1 cellular context compared by ENCODE assay signal in the genomic region with DNA sequence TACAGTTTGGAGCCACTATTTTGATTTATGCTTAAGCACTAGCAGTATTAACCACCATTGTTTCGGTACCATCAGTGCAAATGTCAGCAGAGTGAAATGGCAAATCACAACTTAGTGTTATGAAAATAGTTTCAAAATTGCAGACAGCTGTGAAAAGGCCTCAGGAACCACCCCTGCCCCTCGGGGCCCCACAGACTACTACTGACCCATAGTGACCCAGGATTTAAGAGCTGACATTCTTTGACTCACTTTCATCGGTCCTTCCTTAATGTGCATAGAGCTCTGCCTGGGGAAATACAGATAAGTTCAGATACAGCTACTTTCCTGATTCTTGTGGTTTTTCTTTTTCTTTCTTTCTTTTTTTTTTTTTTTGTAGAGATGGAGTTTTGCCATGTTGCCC.
TF ChIP-seq lines count a peak whose summit lies in the region.

No MANE protein-coding gene starts in this region.

TF ChIP-seq in K562, 482 proteins besides CTCF, POLR2A, EP300 and RAD21 (continued from another document and continues in another):
- no peak for TF ChIP-seq MITF (IDR thresholded peaks at IDR 0.05)
- TF ChIP-seq, protein P1, sequence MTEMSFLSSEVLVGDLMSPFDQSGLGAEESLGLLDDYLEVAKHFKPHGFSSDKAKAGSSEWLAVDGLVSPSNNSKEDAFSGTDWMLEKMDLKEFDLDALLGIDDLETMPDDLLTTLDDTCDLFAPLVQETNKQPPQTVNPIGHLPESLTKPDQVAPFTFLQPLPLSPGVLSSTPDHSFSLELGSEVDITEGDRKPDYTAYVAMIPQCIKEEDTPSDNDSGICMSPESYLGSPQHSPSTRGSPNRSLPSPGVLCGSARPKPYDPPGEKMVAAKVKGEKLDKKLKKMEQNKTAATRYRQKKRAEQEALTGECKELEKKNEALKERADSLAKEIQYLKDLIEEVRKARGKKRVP (CRISPR knock-in tag; IDR thresholded peaks at IDR 0.05) = no peak
- peak; percentile 40; the same call in 1 of the 2 replicates for TF ChIP-seq ARID1B (IDR thresholded peaks at IDR 0.05)
- no peak for TF ChIP-seq ZNF311 (CRISPR knock-in tag; IDR thresholded peaks at IDR 0.05)
- TF ChIP-seq RFX5 (IDR thresholded peaks at IDR 0.05; ENCODE audit: low read depth, low read length) = no peak
- TF ChIP-seq NFXL1 (CRISPR knock-in tag; IDR thresholded peaks at IDR 0.05) = no peak
- TF ChIP-seq, protein P2, sequence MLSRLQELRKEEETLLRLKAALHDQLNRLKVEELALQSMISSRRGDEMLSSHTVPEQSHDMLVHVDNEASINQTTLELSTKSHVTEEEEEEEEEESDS (CRISPR knock-in tag; IDR thresholded peaks at IDR 0.05) = no peak
- TF ChIP-seq MXI1 (IDR thresholded peaks at IDR 0.05; ENCODE audit: low read depth, low read length) = no peak
- peak; percentile 39; the same call in 1 of the 2 replicates for TF ChIP-seq SMARCA4 (IDR thresholded peaks at IDR 0.05)
- TF ChIP-seq, protein P3, sequence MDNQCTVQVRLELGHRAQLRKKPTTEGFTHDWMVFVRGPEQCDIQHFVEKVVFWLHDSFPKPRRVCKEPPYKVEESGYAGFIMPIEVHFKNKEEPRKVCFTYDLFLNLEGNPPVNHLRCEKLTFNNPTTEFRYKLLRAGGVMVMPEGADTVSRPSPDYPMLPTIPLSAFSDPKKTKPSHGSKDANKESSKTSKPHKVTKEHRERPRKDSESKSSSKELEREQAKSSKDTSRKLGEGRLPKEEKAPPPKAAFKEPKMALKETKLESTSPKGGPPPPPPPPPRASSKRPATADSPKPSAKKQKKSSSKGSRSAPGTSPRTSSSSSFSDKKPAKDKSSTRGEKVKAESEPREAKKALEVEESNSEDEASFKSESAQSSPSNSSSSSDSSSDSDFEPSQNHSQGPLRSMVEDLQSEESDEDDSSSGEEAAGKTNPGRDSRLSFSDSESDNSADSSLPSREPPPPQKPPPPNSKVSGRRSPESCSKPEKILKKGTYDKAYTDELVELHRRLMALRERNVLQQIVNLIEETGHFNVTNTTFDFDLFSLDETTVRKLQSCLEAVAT (IDR thresholded peaks at IDR 0.05) = no peak
- no peak for TF ChIP-seq STAT5A (IDR thresholded peaks at IDR 0.05; ENCODE audit: borderline replicate concordance, low read length)
- no peak for TF ChIP-seq TOE1 (IDR thresholded peaks at IDR 0.05; ENCODE audit: borderline replicate concordance)
- no peak for TF ChIP-seq TOE1 (CRISPR knock-in tag; IDR thresholded peaks at IDR 0.05; ENCODE audit: borderline replicate concordance, low read depth)
- TF ChIP-seq TBP (optimal IDR thresholded peaks at IDR 0.05; ENCODE audit: low read depth, low read length) = no peak
- TF ChIP-seq, protein P4, sequence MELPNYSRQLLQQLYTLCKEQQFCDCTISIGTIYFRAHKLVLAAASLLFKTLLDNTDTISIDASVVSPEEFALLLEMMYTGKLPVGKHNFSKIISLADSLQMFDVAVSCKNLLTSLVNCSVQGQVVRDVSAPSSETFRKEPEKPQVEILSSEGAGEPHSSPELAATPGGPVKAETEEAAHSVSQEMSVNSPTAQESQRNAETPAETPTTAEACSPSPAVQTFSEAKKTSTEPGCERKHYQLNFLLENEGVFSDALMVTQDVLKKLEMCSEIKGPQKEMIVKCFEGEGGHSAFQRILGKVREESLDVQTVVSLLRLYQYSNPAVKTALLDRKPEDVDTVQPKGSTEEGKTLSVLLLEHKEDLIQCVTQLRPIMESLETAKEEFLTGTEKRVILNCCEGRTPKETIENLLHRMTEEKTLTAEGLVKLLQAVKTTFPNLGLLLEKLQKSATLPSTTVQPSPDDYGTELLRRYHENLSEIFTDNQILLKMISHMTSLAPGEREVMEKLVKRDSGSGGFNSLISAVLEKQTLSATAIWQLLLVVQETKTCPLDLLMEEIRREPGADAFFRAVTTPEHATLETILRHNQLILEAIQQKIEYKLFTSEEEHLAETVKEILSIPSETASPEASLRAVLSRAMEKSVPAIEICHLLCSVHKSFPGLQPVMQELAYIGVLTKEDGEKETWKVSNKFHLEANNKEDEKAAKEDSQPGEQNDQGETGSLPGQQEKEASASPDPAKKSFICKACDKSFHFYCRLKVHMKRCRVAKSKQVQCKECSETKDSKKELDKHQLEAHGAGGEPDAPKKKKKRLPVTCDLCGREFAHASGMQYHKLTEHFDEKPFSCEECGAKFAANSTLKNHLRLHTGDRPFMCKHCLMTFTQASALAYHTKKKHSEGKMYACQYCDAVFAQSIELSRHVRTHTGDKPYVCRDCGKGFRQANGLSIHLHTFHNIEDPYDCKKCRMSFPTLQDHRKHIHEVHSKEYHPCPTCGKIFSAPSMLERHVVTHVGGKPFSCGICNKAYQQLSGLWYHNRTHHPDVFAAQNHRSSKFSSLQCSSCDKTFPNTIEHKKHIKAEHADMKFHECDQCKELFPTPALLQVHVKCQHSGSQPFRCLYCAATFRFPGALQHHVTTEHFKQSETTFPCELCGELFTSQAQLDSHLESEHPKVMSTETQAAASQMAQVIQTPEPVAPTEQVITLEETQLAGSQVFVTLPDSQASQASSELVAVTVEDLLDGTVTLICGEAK (IDR thresholded peaks at IDR 0.05) = no peak
- TF ChIP-seq, protein P4 (CRISPR knock-in tag; IDR thresholded peaks at IDR 0.05) = no peak
- TF ChIP-seq ZNF407 (IDR thresholded peaks at IDR 0.05; ENCODE audit: low read depth) = no peak
- TF ChIP-seq MEIS2 (IDR thresholded peaks at IDR 0.05; ENCODE audit: partially characterized antibody) = peak; percentile 19
- TF ChIP-seq CBX8 (IDR thresholded peaks at IDR 0.05; ENCODE audit: borderline replicate concordance, extremely low read depth, low read depth, low read length, poor library complexity, severe bottlenecking) = no peak
- no peak for TF ChIP-seq E4F1 (CRISPR knock-in tag; IDR thresholded peaks at IDR 0.05; ENCODE audit: borderline replicate concordance)
- TF ChIP-seq, protein P5, sequence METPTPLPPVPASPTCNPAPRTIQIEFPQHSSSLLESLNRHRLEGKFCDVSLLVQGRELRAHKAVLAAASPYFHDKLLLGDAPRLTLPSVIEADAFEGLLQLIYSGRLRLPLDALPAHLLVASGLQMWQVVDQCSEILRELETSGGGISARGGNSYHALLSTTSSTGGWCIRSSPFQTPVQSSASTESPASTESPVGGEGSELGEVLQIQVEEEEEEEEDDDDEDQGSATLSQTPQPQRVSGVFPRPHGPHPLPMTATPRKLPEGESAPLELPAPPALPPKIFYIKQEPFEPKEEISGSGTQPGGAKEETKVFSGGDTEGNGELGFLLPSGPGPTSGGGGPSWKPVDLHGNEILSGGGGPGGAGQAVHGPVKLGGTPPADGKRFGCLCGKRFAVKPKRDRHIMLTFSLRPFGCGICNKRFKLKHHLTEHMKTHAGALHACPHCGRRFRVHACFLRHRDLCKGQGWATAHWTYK (CRISPR knock-in tag; IDR thresholded peaks at IDR 0.05) = no peak
- no peak for TF ChIP-seq ZNF133 (CRISPR knock-in tag; IDR thresholded peaks at IDR 0.05)
- TF ChIP-seq ZNF197 (CRISPR knock-in tag; IDR thresholded peaks at IDR 0.05; ENCODE audit: low read depth) = no peak
- no peak for TF ChIP-seq CBX2 (IDR thresholded peaks at IDR 0.05; ENCODE audit: insufficient read depth, low read length, poor library complexity, severe bottlenecking)
- no peak for TF ChIP-seq KAT8 (IDR thresholded peaks at IDR 0.05; ENCODE audit: low read depth)
- TF ChIP-seq SNRNP70 (optimal IDR thresholded peaks at IDR 0.05; ENCODE audit: low read depth, low read length) = no peak
- no peak for TF ChIP-seq FOXM1 (IDR thresholded peaks at IDR 0.05; ENCODE audit: low read depth)
- no peak for TF ChIP-seq FOXM1 (CRISPR knock-in tag; IDR thresholded peaks at IDR 0.05; ENCODE audit: low read depth)
